Comparison of ENCODE assay signal across 20 cellular contexts in the genomic region with DNA sequence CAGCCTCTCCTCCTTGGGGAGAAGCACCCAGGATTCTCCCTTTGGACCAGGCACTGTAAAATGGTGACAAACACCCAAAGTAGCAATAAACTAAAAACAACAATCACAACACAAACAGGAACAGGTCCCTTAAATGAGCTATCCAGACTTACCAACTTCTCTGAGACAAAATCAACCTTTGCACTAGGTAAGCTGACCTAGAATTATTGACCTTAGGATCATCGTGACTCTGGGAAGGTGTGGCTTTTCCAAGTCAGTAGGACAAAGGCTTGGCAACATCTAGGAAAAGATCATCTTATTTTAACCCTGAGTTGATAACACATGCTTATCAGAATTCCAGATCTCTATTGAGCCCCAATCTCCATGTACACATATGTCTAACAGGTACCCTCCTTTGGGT.
DNase-seq lines count a peak whose midpoint lies in the region; ATAC-seq and TF ChIP-seq lines count a peak whose summit lies in the region.
"Had no signal": no experiment of that assay in that cellular context is flagged by ENCODE, and none has a peak within 500 bp of the region (broad histone marks: within the 10 kb centered on the region; RNA-seq: fewer than 3 reads in every experiment).

No MANE protein-coding gene starts in this region.

- intact Hi-C loops in left ventricle myocardium inferior (cut with micrococcal nuclease) (no loop called here), Right ventricle myocardium inferior (cut with DNase I) (no loop called here), left colon (cut with DNase I, micrococcal nuclease) (no loop called here)

- no peak for TF ChIP-seq CTCF in left ventricle myocardium inferior (IDR thresholded peaks at IDR 0.05; ENCODE audit: borderline replicate concordance)

- WGBS in trophoblast cell (ENCODE audit: extremely low coverage, insufficient coverage, insufficient read length): no CpG with 5 or more reads among the region's 1 CpG

- no peak overlapping the region for H3K4ac ChIP-seq in trophoblast cell (ENCODE audit: low read depth, low read length)

- DNase-seq in left ventricle myocardium inferior (no peak), Right ventricle myocardium inferior (ENCODE audit: missing footprints) (no peak), left colon (no peak), trophoblast cell (no peak), OCI-M2 (lab: John Stamatoyannopoulos, UW; ENCODE audit: unreplicated experiment) (no peak)
- no peak for DNase-seq in activated CD4-positive, alpha-beta memory T cell treated with anti-CD3 and anti-CD28 coated beads, Interleukin-2, amount 10 ng/mL, durations not matched to agents 7 days and 5 days
- DNase-seq: AML-193; Caco-2; Calu3; CD4-positive, alpha-beta T cell; CD8-positive, alpha-beta T cell; DMS79 treated with DMSO at 0.1 percent for 48 hours; GF-D8 had no signal

- POLR2A ChIA-PET in activated CD4-positive, alpha-beta memory T cell treated with anti-CD3 and anti-CD28 coated beads, Interleukin-2, amount 10 ng/mL, durations not matched to agents 7 days and 5 days (lab: Charles Lee): no interaction called here

- H3K27me3 Mint-ChIP-seq in stimulated activated memory B cell treated with anti-CD40 and anti-IgM and Interleukin-4, amounts not matched to agents 10 μg/mL and 1 μg/mL and 100 μg/mL, for 72 hours: no peaks in the 10 kb centered on the region
- H3K27me3 Mint-ChIP-seq in activated CD4-positive, alpha-beta memory T cell treated with anti-CD3 and anti-CD28 coated beads, Interleukin-2, amount 10 ng/mL, durations not matched to agents 7 days and 5 days: peaks cover 3% of the 10 kb centered on the region
- H3K27me3 Mint-ChIP-seq: B cell; CD4-positive, alpha-beta T cell had no signal

- no peak for ATAC-seq in Right ventricle myocardium inferior
- ATAC-seq in left colon: peak; percentile 91
- ATAC-seq in stimulated activated memory B cell treated with anti-CD40 and anti-IgM and Interleukin-4, amounts not matched to agents 10 μg/mL and 1 μg/mL and 100 μg/mL, for 72 hours: peak; percentile 27
- ATAC-seq in GM21619 (IDR thresholded peaks at IDR 0.05; ENCODE audit: unreplicated experiment): no peak
- ATAC-seq: A549; CD8-positive, alpha-beta T cell had no signal

- H3K36me3 ChIP-seq in left ventricle myocardium inferior: peaks cover 9% of the 10 kb centered on the region
- peaks cover 3% of the 10 kb centered on the region in 2 experiments for H3K36me3 ChIP-seq in trophoblast cell (ENCODE audit: control insufficient read depth in 1 of 2, insufficient read depth in 2 of 2, low read length in 2 of 2)
- H3K36me3 ChIP-seq: BLaER1 treated with 17β-estradiol and CSF1 and Interleukin-3, amounts not matched to agents 10 nM and 100 nM had no signal

- H3K14ac ChIP-seq in trophoblast cell (ENCODE audit: low read length): peak overlapping the region; percentile 17

- peaks cover 13% of the 10 kb centered on the region for H3K79me1 ChIP-seq in trophoblast cell (ENCODE audit: low read length)

- peak overlapping the region; percentile 61 for H2BK12ac ChIP-seq in trophoblast cell (ENCODE audit: low read length)

- peak overlapping the region; percentile 8 for H3K27ac ChIP-seq in left ventricle myocardium inferior (replicated peaks)
- no peak overlapping the region for H3K27ac ChIP-seq in trophoblast cell (ENCODE audit: low read depth, low read length)
- H3K27ac ChIP-seq: 22Rv1; A549; BLaER1 treated with 17β-estradiol and CSF1 and Interleukin-3, amounts not matched to agents 10 nM and 100 nM; C4-2B had no signal

- no peak overlapping the region for H3K18ac ChIP-seq in trophoblast cell (ENCODE audit: low read length)

- CTCF ChIA-PET in activated CD4-positive, alpha-beta memory T cell treated with anti-CD3 and anti-CD28 coated beads, Interleukin-2, amount 10 ng/mL, durations not matched to agents 7 days and 5 days (lab: Charles Lee): no interaction called here

- H3K4me3 Mint-ChIP-seq in stimulated activated memory B cell treated with anti-CD40 and anti-IgM and Interleukin-4, amounts not matched to agents 10 μg/mL and 1 μg/mL and 100 μg/mL, for 72 hours: no peak overlapping the region
- no peak overlapping the region for H3K4me3 Mint-ChIP-seq in activated CD4-positive, alpha-beta memory T cell treated with anti-CD3 and anti-CD28 coated beads, Interleukin-2, amount 10 ng/mL, durations not matched to agents 7 days and 5 days
- H3K4me3 Mint-ChIP-seq: B cell; CD4-positive, alpha-beta T cell; CD8-positive, alpha-beta T cell had no signal

- H4K12ac ChIP-seq in trophoblast cell (ENCODE audit: low read depth, low read length): no peak overlapping the region

- H3K27ac Mint-ChIP-seq in stimulated activated memory B cell treated with anti-CD40 and anti-IgM and Interleukin-4, amounts not matched to agents 10 μg/mL and 1 μg/mL and 100 μg/mL, for 72 hours: no peak overlapping the region
- no peak overlapping the region for H3K27ac Mint-ChIP-seq in activated CD4-positive, alpha-beta memory T cell treated with anti-CD3 and anti-CD28 coated beads, Interleukin-2, amount 10 ng/mL, durations not matched to agents 7 days and 5 days
- H3K27ac Mint-ChIP-seq: B cell; CD4-positive, alpha-beta T cell; CD8-positive, alpha-beta T cell had no signal

- H3K4me2 ChIP-seq in trophoblast cell (ENCODE audit: low read length): no peak overlapping the region
- H3K4me2 ChIP-seq: A549; BLaER1 treated with 17β-estradiol and CSF1 and Interleukin-3, amounts not matched to agents 10 nM and 100 nM had no signal

- no peak overlapping the region for H2AFZ ChIP-seq in trophoblast cell (ENCODE audit: insufficient read depth, low read length, poor library complexity)

- H2BK120ac ChIP-seq in trophoblast cell (ENCODE audit: insufficient read depth, low read length, poor library complexity): peak overlapping the region; percentile 75

- H3K4me3 ChIP-seq in left ventricle myocardium inferior: no peak overlapping the region
- H3K4me3 ChIP-seq in trophoblast cell (ENCODE audit: low read depth, low read length): no peak overlapping the region
- H3K4me3 ChIP-seq: A549; BLaER1 treated with 17β-estradiol and CSF1 and Interleukin-3, amounts not matched to agents 10 nM and 100 nM had no signal

- no peak overlapping the region for H3K23ac ChIP-seq in trophoblast cell (ENCODE audit: low read length)

- H3K27me3 ChIP-seq in left ventricle myocardium inferior (ENCODE audit: low read depth): no peaks in the 10 kb centered on the region
- H3K27me3 ChIP-seq in trophoblast cell (ENCODE audit: insufficient read depth, low read length): no peaks in the 10 kb centered on the region
- H3K27me3 ChIP-seq: BLaER1 treated with 17β-estradiol and CSF1 and Interleukin-3, amounts not matched to agents 10 nM and 100 nM had no signal

- no peak overlapping the region for H2BK5ac ChIP-seq in trophoblast cell (ENCODE audit: low read depth, low read length, poor library complexity)

- no peak overlapping the region for H4K8ac ChIP-seq in trophoblast cell (ENCODE audit: low read depth, low read length)

- peaks cover 4% of the 10 kb centered on the region for H3K9me3 Mint-ChIP-seq in stimulated activated memory B cell treated with anti-CD40 and anti-IgM and Interleukin-4, amounts not matched to agents 10 μg/mL and 1 μg/mL and 100 μg/mL, for 72 hours
- H3K9me3 Mint-ChIP-seq in activated CD4-positive, alpha-beta memory T cell treated with anti-CD3 and anti-CD28 coated beads, Interleukin-2, amount 10 ng/mL, durations not matched to agents 7 days and 5 days: no peaks in the 10 kb centered on the region

- no peak overlapping the region for H3K9ac ChIP-seq in trophoblast cell (ENCODE audit: low read length)
- H3K9ac ChIP-seq: BLaER1 treated with 17β-estradiol and CSF1 and Interleukin-3, amounts not matched to agents 10 nM and 100 nM had no signal

- H2AK5ac ChIP-seq in trophoblast cell (ENCODE audit: low read length): peak overlapping the region; percentile 35

- H3K4me1 Mint-ChIP-seq in stimulated activated memory B cell treated with anti-CD40 and anti-IgM and Interleukin-4, amounts not matched to agents 10 μg/mL and 1 μg/mL and 100 μg/mL, for 72 hours: no peaks in the 10 kb centered on the region
- no peaks in the 10 kb centered on the region for H3K4me1 Mint-ChIP-seq in activated CD4-positive, alpha-beta memory T cell treated with anti-CD3 and anti-CD28 coated beads, Interleukin-2, amount 10 ng/mL, durations not matched to agents 7 days and 5 days
- H3K4me1 Mint-ChIP-seq: B cell had no signal

- H3K36me3 Mint-ChIP-seq in stimulated activated memory B cell treated with anti-CD40 and anti-IgM and Interleukin-4, amounts not matched to agents 10 μg/mL and 1 μg/mL and 100 μg/mL, for 72 hours: no peaks in the 10 kb centered on the region
- H3K36me3 Mint-ChIP-seq in activated CD4-positive, alpha-beta memory T cell treated with anti-CD3 and anti-CD28 coated beads, Interleukin-2, amount 10 ng/mL, durations not matched to agents 7 days and 5 days (ENCODE audit: low read depth): no peaks in the 10 kb centered on the region
- H3K36me3 Mint-ChIP-seq: CD8-positive, alpha-beta T cell had no signal

- no peaks in the 10 kb centered on the region for H3K79me2 ChIP-seq in trophoblast cell (ENCODE audit: control insufficient read depth, insufficient read depth, low read length, poor library complexity)

- H3K4me1 ChIP-seq in left ventricle myocardium inferior (peaks cover 13% of the 10 kb centered on the region), trophoblast cell (ENCODE audit: control insufficient read depth in 1 of 2, insufficient read depth in 2 of 2, low read length in 2 of 2) (peaks cover 2 to 4% of the 10 kb centered on the region in 2 experiments)
- H3K4me1 ChIP-seq: A549; BLaER1 treated with 17β-estradiol and CSF1 and Interleukin-3, amounts not matched to agents 10 nM and 100 nM had no signal

- peaks cover 9% of the 10 kb centered on the region for H3K9me3 ChIP-seq in left ventricle myocardium inferior (replicated peaks)
- H3K9me3 ChIP-seq in trophoblast cell (ENCODE audit: insufficient read depth, low read depth, low read length): peaks cover 2% of the 10 kb centered on the region

- H4K91ac ChIP-seq in trophoblast cell (ENCODE audit: low read depth, low read length): peak overlapping the region; percentile 26

Comparison
In these comparisons a context has a peak if more than half of its experiments do, and no peak if none do; other contexts are left out.
1. ATAC-seq: peak in left colon (single experiment) and stimulated activated memory B cell treated with anti-CD40 and anti-IgM and Interleukin-4, amounts not matched to agents 10 μg/mL and 1 μg/mL and 100 μg/mL, for 72 hours (single experiment); none in Right ventricle myocardium inferior (single experiment) and GM21619 (single experiment).